In genomic region chrX:68894513-68895338, GRCh38 we compare ENCODE assay signal across 8 cellular contexts.
DNase-seq lines count a peak whose midpoint lies in the region; ATAC-seq and TF ChIP-seq lines count a peak whose summit lies in the region.

No MANE protein-coding gene starts in this region.

- H2AFZ ChIP-seq in neuron (ENCODE audit: low read depth, low read length), result no peak overlapping the region

- H3K36me3 ChIP-seq in gastroesophageal sphincter, result no peaks in the 10 kb centered on the region
- no peaks in the 10 kb centered on the region for H3K36me3 ChIP-seq in neuron (ENCODE audit: insufficient read depth, low read length)

- H3K4me1 ChIP-seq in gastroesophageal sphincter (peaks cover 6 to 45% (median 10%) of the 10 kb centered on the region in 3 donors), neuron (ENCODE audit: insufficient read depth, low read length) (peaks cover 31% of the 10 kb centered on the region)

- peak overlapping the region; percentile 24 for H3K4me3 Mint-ChIP-seq in activated naive CD4-positive, alpha-beta T cell treated with anti-CD3 and anti-CD28 coated beads for 36 hours

- H3K27me3 ChIP-seq in gastroesophageal sphincter, result no peaks in the 10 kb centered on the region
- H3K27me3 ChIP-seq in neuron (ENCODE audit: insufficient read depth, low read length), result peaks cover 2% of the 10 kb centered on the region

- TF ChIP-seq CTCF in gastroesophageal sphincter (IDR thresholded peaks at IDR 0.05), result no peak

- DNase-seq in DMS153 (lab: John Stamatoyannopoulos, UW) (peak; percentile 35), NCI-H146 (lab: John Stamatoyannopoulos, UW) (peak; percentile 51), NCI-H446 (lab: John Stamatoyannopoulos, UW) (no peak), GOT3 (lab: John Stamatoyannopoulos, UW) (no peak)
- peak; percentile 37 for DNase-seq in activated naive CD4-positive, alpha-beta T cell treated with anti-CD3 and anti-CD28 coated beads for 36 hours

- peak overlapping the region in 1 of 2 donors; percentile 36 for H3K4me3 ChIP-seq in gastroesophageal sphincter
- peak overlapping the region; percentile 27 for H3K4me3 ChIP-seq in neuron (ENCODE audit: low read length)

- H3K36me3 Mint-ChIP-seq in activated naive CD4-positive, alpha-beta T cell treated with anti-CD3 and anti-CD28 coated beads for 36 hours (ENCODE audit: low read depth), result no peaks in the 10 kb centered on the region

- ATAC-seq in gastroesophageal sphincter (peak; percentile 76), HG03108 (IDR thresholded peaks at IDR 0.05; ENCODE audit: unreplicated experiment) (no peak)

- no peak for TF ChIP-seq EP300 in gastroesophageal sphincter (IDR thresholded peaks at IDR 0.05)

- H3K9me3 ChIP-seq in gastroesophageal sphincter, result no peaks in the 10 kb centered on the region
- no peaks in the 10 kb centered on the region for H3K9me3 ChIP-seq in neuron (ENCODE audit: low read length)

- peak overlapping the region; percentile 87 to 91 (median 89) for H3K27ac ChIP-seq in gastroesophageal sphincter

- no peaks in the 10 kb centered on the region for H3K9me3 Mint-ChIP-seq in activated naive CD4-positive, alpha-beta T cell treated with anti-CD3 and anti-CD28 coated beads for 36 hours

- CTCF ChIA-PET in activated naive CD4-positive, alpha-beta T cell treated with anti-CD3 and anti-CD28 coated beads for 36 hours (lab: Charles Lee), result no interaction called here

- WGBS in gastroesophageal sphincter (ENCODE audit: low coverage in 1 of 2), 2 donors, result 0 to 20% methylated on average over 2 to 5 of the region's 49 CpGs

- H3K4me1 Mint-ChIP-seq in activated naive CD4-positive, alpha-beta T cell treated with anti-CD3 and anti-CD28 coated beads for 36 hours (ENCODE audit: low read depth), result peaks cover 4% of the 10 kb centered on the region

- intact Hi-C loops in activated naive CD4-positive, alpha-beta T cell treated with anti-CD3 and anti-CD28 coated beads for 36 hours (cut with micrococcal nuclease), result loop anchor here (10.0 kb wide), 1 partner anchor 60 kb away; no protein-coding TSS in a partner anchor

- TF ChIP-seq POLR2A in gastroesophageal sphincter (IDR thresholded peaks at IDR 0.05), result no peak

- H3K27me3 Mint-ChIP-seq in activated naive CD4-positive, alpha-beta T cell treated with anti-CD3 and anti-CD28 coated beads for 36 hours (ENCODE audit: low read depth), result no peaks in the 10 kb centered on the region

- H3K27ac Mint-ChIP-seq in activated naive CD4-positive, alpha-beta T cell treated with anti-CD3 and anti-CD28 coated beads for 36 hours, result no peak overlapping the region

Comparison
In these comparisons a context has a peak if more than half of its experiments do, and no peak if none do; other contexts are left out.
1. DNase-seq: peak in DMS153 (single experiment), NCI-H146 (single experiment) and activated naive CD4-positive, alpha-beta T cell treated with anti-CD3 and anti-CD28 coated beads for 36 hours (single experiment); none in NCI-H446 (0 of 2) and GOT3 (single experiment).